In genomic region chr7:107315821-107316220, GRCh38 we compare ENCODE assay signal across 16 cellular contexts.
DNase-seq lines count a peak whose midpoint lies in the region; ATAC-seq and TF ChIP-seq lines count a peak whose summit lies in the region.
"Had no signal": no experiment of that assay in that cellular context is flagged by ENCODE, and none has a peak within 500 bp of the region (broad histone marks: within the 10 kb centered on the region; RNA-seq: fewer than 3 reads in every experiment).

No MANE protein-coding gene starts in this region.

- no peak overlapping the region for H3K27ac ChIP-seq in MM.1S (ENCODE audit: low read length)
- H3K27ac ChIP-seq: A549, GM23248 had no signal

- no peaks in the 10 kb centered on the region for H3K9me3 Mint-ChIP-seq in activated T-cell treated with anti-CD3 and anti-CD28 coated beads, Interleukin-2, amount 50 U/mL, for 72 hours
- H3K9me3 Mint-ChIP-seq in activated T-cell treated with anti-CD3 and anti-CD28 coated beads, Interleukin-2, amount 50 U/mL, for 4 hours: no peaks in the 10 kb centered on the region
- H3K9me3 Mint-ChIP-seq in brain (no peaks in the 10 kb centered on the region), memory B cell (peaks cover 3% of the 10 kb centered on the region)
- H3K9me3 Mint-ChIP-seq: CD8-positive, alpha-beta T cell had no signal

- H3F3A ChIP-seq in MM.1S (ENCODE audit: insufficient read depth, low read length): no peaks in the 10 kb centered on the region

- no peak overlapping the region for H2AFZ ChIP-seq in MM.1S (ENCODE audit: low read length)
- H2AFZ ChIP-seq: GM23248 had no signal

- H3K9me2 ChIP-seq in MM.1S (replicated peaks; ENCODE audit: insufficient read depth, low read length): no peaks in the 10 kb centered on the region

- ATAC-seq in activated T-cell treated with anti-CD3 and anti-CD28 coated beads, Interleukin-2, amount 50 U/mL, for 72 hours (replicated peaks in 1 of 2): no peak
- no peak for ATAC-seq in activated T-cell treated with anti-CD3 and anti-CD28 coated beads, Interleukin-2, amount 50 U/mL, for 4 hours
- ATAC-seq in memory B cell (ENCODE audit: low read depth) (no peak), HG02885 (IDR thresholded peaks at IDR 0.05; ENCODE audit: poor library complexity, unreplicated experiment) (no peak)
- ATAC-seq: A549; CD8-positive, alpha-beta T cell; HCT116 had no signal

- no peaks in the 10 kb centered on the region for H3K9me3 ChIP-seq in MM.1S (replicated peaks; ENCODE audit: insufficient read depth, low read length)
- H3K9me3 ChIP-seq: A549 had no signal

- no peaks in the 10 kb centered on the region for H3K27me3 Mint-ChIP-seq in activated T-cell treated with anti-CD3 and anti-CD28 coated beads, Interleukin-2, amount 50 U/mL, for 72 hours (ENCODE audit: low read depth)
- H3K27me3 Mint-ChIP-seq in activated T-cell treated with anti-CD3 and anti-CD28 coated beads, Interleukin-2, amount 50 U/mL, for 4 hours (ENCODE audit: low read depth): no peaks in the 10 kb centered on the region
- H3K27me3 Mint-ChIP-seq in brain (no peaks in the 10 kb centered on the region), memory B cell (no peaks in the 10 kb centered on the region)

- no peak for DNase-seq in activated T-cell treated with anti-CD3 and anti-CD28 coated beads, Interleukin-2, amount 50 U/mL, for 72 hours
- DNase-seq in activated T-cell treated with anti-CD3 and anti-CD28 coated beads, Interleukin-2, amount 50 U/mL, for 4 hours: no peak
- DNase-seq in NCI-H1105 (lab: John Stamatoyannopoulos, UW): peak; percentile 2
- DNase-seq in memory B cell (ENCODE audit: low spot score in 2 of 2): no peak
- DNase-seq in activated naive CD4-positive, alpha-beta T cell treated with Interleukin-2 at 50 U/mL for 16 hours: no peak
- no peak for DNase-seq in MM.1S
- DNase-seq: CD8-positive, alpha-beta T cell; COR-L47; DMS79; GM23248; IMR-90 had no signal

- peak overlapping the region; percentile 49 for H3K27ac Mint-ChIP-seq in activated T-cell treated with anti-CD3 and anti-CD28 coated beads, Interleukin-2, amount 50 U/mL, for 72 hours
- H3K27ac Mint-ChIP-seq in brain: peak overlapping the region in 4 of 5 experiments; percentile 2 to 55 (median 17)
- H3K27ac Mint-ChIP-seq in memory B cell: peak overlapping the region; percentile 7
- H3K27ac Mint-ChIP-seq: CD8-positive, alpha-beta T cell had no signal

- H3K4me2 ChIP-seq in MM.1S (ENCODE audit: low read depth, low read length): no peak overlapping the region
- H3K4me2 ChIP-seq: A549 had no signal

- H3K4me3 Mint-ChIP-seq in activated T-cell treated with anti-CD3 and anti-CD28 coated beads, Interleukin-2, amount 50 U/mL, for 72 hours: no peak overlapping the region
- H3K4me3 Mint-ChIP-seq in activated T-cell treated with anti-CD3 and anti-CD28 coated beads, Interleukin-2, amount 50 U/mL, for 4 hours: no peak overlapping the region
- H3K4me3 Mint-ChIP-seq in brain (peak overlapping the region in 1 of 5 experiments; percentile 44), memory B cell (no peak overlapping the region)
- H3K4me3 Mint-ChIP-seq: CD14-positive monocyte; CD8-positive, alpha-beta T cell had no signal

- H4K20me1 ChIP-seq in MM.1S (ENCODE audit: insufficient read depth, low read length): no peaks in the 10 kb centered on the region

- no peak for TF ChIP-seq CTCF in brain (conservative IDR thresholded peaks at IDR 0.05)
- no peak for TF ChIP-seq CTCF in MM.1S (IDR thresholded peaks at IDR 0.05; ENCODE audit: low read length)

- no peak overlapping the region for H3K9ac ChIP-seq in MM.1S (ENCODE audit: low read length)
- H3K9ac ChIP-seq: GM23248 had no signal

- no peaks in the 10 kb centered on the region for H3K27me3 ChIP-seq in MM.1S (replicated peaks; ENCODE audit: insufficient read depth, low read length)

- H3K36me3 Mint-ChIP-seq in activated T-cell treated with anti-CD3 and anti-CD28 coated beads, Interleukin-2, amount 50 U/mL, for 72 hours (ENCODE audit: insufficient read depth in 2 of 2): peaks cover 2 to 4% of the 10 kb centered on the region in 2 donors
- H3K36me3 Mint-ChIP-seq in activated T-cell treated with anti-CD3 and anti-CD28 coated beads, Interleukin-2, amount 50 U/mL, for 4 hours (ENCODE audit: insufficient read depth): peaks cover 29% of the 10 kb centered on the region
- H3K36me3 Mint-ChIP-seq in brain: peaks cover 8% of the 10 kb centered on the region
- peaks cover 27% of the 10 kb centered on the region for H3K36me3 Mint-ChIP-seq in memory B cell

- no peaks in the 10 kb centered on the region for H3K4me1 ChIP-seq in MM.1S (ENCODE audit: low read length)

- no peak overlapping the region for H3K4me3 ChIP-seq in MM.1S (ENCODE audit: low read length)
- H3K4me3 ChIP-seq: A549, GM23248 had no signal

- H3K79me2 ChIP-seq in MM.1S (ENCODE audit: low read length): no peaks in the 10 kb centered on the region

- no peaks in the 10 kb centered on the region for H3K4me1 Mint-ChIP-seq in activated T-cell treated with anti-CD3 and anti-CD28 coated beads, Interleukin-2, amount 50 U/mL, for 72 hours (ENCODE audit: low read depth)
- no peaks in the 10 kb centered on the region for H3K4me1 Mint-ChIP-seq in activated T-cell treated with anti-CD3 and anti-CD28 coated beads, Interleukin-2, amount 50 U/mL, for 4 hours (ENCODE audit: low read depth)
- H3K4me1 Mint-ChIP-seq in brain (peaks cover 9% of the 10 kb centered on the region), memory B cell (peaks cover 7% of the 10 kb centered on the region)

- H3K36me3 ChIP-seq in MM.1S (replicated peaks; ENCODE audit: insufficient read depth, low read length): no peaks in the 10 kb centered on the region
